Comparison of ENCODE assay signal across 26 cellular contexts in genomic region chr4:47862297-47862696, GRCh38. TPM values are rescaled to one million over a fixed set of nuclear protein-coding genes. Genes with fewer than 3 reads are reported as not detected.
DNase-seq lines count a peak whose midpoint lies in the region; ATAC-seq, FAIRE-seq and TF ChIP-seq lines count a peak whose summit lies in the region.
"Had no signal": no experiment of that assay in that cellular context is flagged by ENCODE, and none has a peak within 500 bp of the region (broad histone marks: within the 10 kb centered on the region; RNA-seq: fewer than 3 reads in every experiment).

No MANE protein-coding gene starts in this region.

- 0 out of 2 replicates have a peak, but pooled peaks cover 4% of the 10 kb centered on the region for H3K79me2 ChIP-seq in SK-N-SH (ENCODE audit: insufficient read depth)
- H3K79me2 ChIP-seq: parathyroid adenoma had no signal

- peaks cover 18% of the 10 kb centered on the region for H3K36me3 Mint-ChIP-seq in osteocyte (ENCODE audit: unreplicated experiment)

- CTCF ChIA-PET in SK-N-SH (lab: Yijun Ruan, JAX) = no interaction called here

- TF ChIP-seq RAD21 in SK-N-SH (IDR thresholded peaks at IDR 0.05; ENCODE audit: low read length) = no peak

- no peaks in the 10 kb centered on the region for H4K20me1 ChIP-seq in SK-N-SH (ENCODE audit: insufficient read depth)

- no peak for TF ChIP-seq EP300 in SK-N-SH (IDR thresholded peaks at IDR 0.05; ENCODE audit: borderline replicate concordance in 1 of 2, low read depth in 1 of 2, low read length in 1 of 2)

- no peak overlapping the region for H3K4me2 ChIP-seq in SK-N-SH

- FAIRE-seq in GM12892 (lab: Jason Lieb, UNC) = no peak
- FAIRE-seq: endometrium, keratinocyte had no signal

- H3K4me3 ChIP-seq in SK-N-SH (ENCODE audit: low read depth in 2 of 2, low read length in 1 of 2) = no peak overlapping the region
- no peak overlapping the region for H3K4me3 ChIP-seq in fibroblast of mammary gland (ENCODE audit: control insufficient read depth, low read depth, low read length)
- H3K4me3 ChIP-seq: testis had no signal

- H3K36me3 ChIP-seq in SK-N-SH (replicated peaks in 1 of 2; ENCODE audit: control insufficient read depth in 1 of 2, insufficient read depth in 2 of 2, low read length in 1 of 2) = peaks cover 27 to 28% of the 10 kb centered on the region in 2 experiments

- no peaks in the 10 kb centered on the region for H3K9me2 ChIP-seq in SK-N-SH

- H3K27me3 ChIP-seq in SK-N-SH (ENCODE audit: insufficient read depth) = no peaks in the 10 kb centered on the region
- H3K27me3 ChIP-seq: testis had no signal

- no peak overlapping the region for H3K4me3 Mint-ChIP-seq in osteocyte (ENCODE audit: unreplicated experiment)
- H3K4me3 Mint-ChIP-seq: activated T-cell treated with anti-CD3 and anti-CD28 coated beads, Interleukin-2, amount 50 U/mL, for 72 hours; memory B cell; naive thymus-derived CD4-positive, alpha-beta T cell; stimulated activated effector memory CD8-positive, alpha-beta T cell treated with anti-CD3 and anti-CD28 coated beads, Interleukin-12 subunit alpha, Interleukin-12 subunit beta, amount 100 ng/mL, for 72 hours had no signal

- peaks cover 45% of the 10 kb centered on the region for H3K4me1 Mint-ChIP-seq in osteocyte (ENCODE audit: unreplicated experiment)
- H3K4me1 Mint-ChIP-seq: stimulated activated effector memory CD8-positive, alpha-beta T cell treated with anti-CD3 and anti-CD28 coated beads, Interleukin-12 subunit alpha, Interleukin-12 subunit beta, amount 100 ng/mL, for 72 hours had no signal

- peak overlapping the region; percentile 55 for H3K27ac Mint-ChIP-seq in osteocyte (ENCODE audit: unreplicated experiment)
- H3K27ac Mint-ChIP-seq: activated T-cell treated with anti-CD3 and anti-CD28 coated beads, Interleukin-2, amount 50 U/mL, for 72 hours; memory B cell; naive thymus-derived CD4-positive, alpha-beta T cell; stimulated activated effector memory CD8-positive, alpha-beta T cell treated with anti-CD3 and anti-CD28 coated beads, Interleukin-12 subunit alpha, Interleukin-12 subunit beta, amount 100 ng/mL, for 72 hours had no signal

- no peak overlapping the region for H2AFZ ChIP-seq in SK-N-SH (ENCODE audit: low read depth)
- H2AFZ ChIP-seq: parathyroid adenoma had no signal

- WGBS in SK-N-SH (ENCODE audit: low lambda C conversion rate) = 83% methylated on average over 3 of the region's 3 CpGs

- H3K4me1 ChIP-seq in SK-N-SH (ENCODE audit: control insufficient read depth in 1 of 2, insufficient read depth in 2 of 2, low read depth in 1 of 2, low read length in 1 of 2) = peaks cover 0 to 18% of the 10 kb centered on the region in 2 experiments; a peak in 1 of 4 replicates
- H3K4me1 ChIP-seq: parathyroid adenoma, testis had no signal

- H3K27ac ChIP-seq in SK-N-SH (ENCODE audit: low read depth in 2 of 2, low read length in 1 of 2) = peak overlapping the region in 1 of 2 experiments; percentile 13; a peak in 2 of 4 replicates
- H3K27ac ChIP-seq: HL-60, parathyroid adenoma, testis had no signal

- H3F3A ChIP-seq in SK-N-SH (replicated peaks; ENCODE audit: insufficient read depth) = peaks cover 21% of the 10 kb centered on the region

- H3K9ac ChIP-seq in SK-N-SH = no peak overlapping the region
- H3K9ac ChIP-seq: parathyroid adenoma had no signal

- TF ChIP-seq CTCF in SK-N-SH (IDR thresholded peaks at IDR 0.05) (no peak), fibroblast of mammary gland (conservative IDR thresholded peaks at IDR 0.05; ENCODE audit: control insufficient read depth, insufficient read depth, low read depth, low read length) (no peak), osteocyte (IDR thresholded peaks at IDR 0.05) (no peak), omental fat pad (IDR thresholded peaks at IDR 0.05) (no peak)

- POLR2A ChIA-PET in SK-N-SH (lab: Yijun Ruan, JAX) = no interaction called here

- no peaks in the 10 kb centered on the region for H3K9me3 ChIP-seq in SK-N-SH
- H3K9me3 ChIP-seq: testis had no signal

- H3K27me3 Mint-ChIP-seq in osteocyte (ENCODE audit: unreplicated experiment) = no peaks in the 10 kb centered on the region
- H3K27me3 Mint-ChIP-seq: memory B cell; naive thymus-derived CD4-positive, alpha-beta T cell had no signal

- DNase-seq in EH (ENCODE audit: low read depth) (peak; percentile 80), SK-N-SH (no peak), fibroblast of mammary gland (ENCODE audit: low read depth) (peak; percentile 36), osteocyte (ENCODE audit: extremely low spot score, unreplicated experiment) (no peak), head of caudate nucleus (no peak), omental fat pad (ENCODE audit: low spot score) (no peak), GM12892 (ENCODE audit: insufficient read length) (no peak)
- DNase-seq: activated CD4-positive, CD25-positive, alpha-beta regulatory T cell; activated naive CD4-positive, alpha-beta T cell treated with anti-CD3 and anti-CD28 coated beads, Interleukin-2, amount 50 U/mL, for 16 hours; activated T-cell treated with anti-CD3 and anti-CD28 coated beads, Interleukin-2, amount 50 U/mL, for 72 hours; cortex of kidney; DMS79; foreskin melanocyte; hypothalamus; naive thymus-derived CD4-positive, alpha-beta T cell; NCI-H2171 treated with DMSO at 0.1 percent for 48 hours; NCI-H526; testis had no signal

- intact Hi-C loops in head of caudate nucleus (cut with DNase I) = no loop called here

- H3K9me3 Mint-ChIP-seq in osteocyte (ENCODE audit: unreplicated experiment) = peaks cover 6% of the 10 kb centered on the region
- H3K9me3 Mint-ChIP-seq: activated T-cell treated with anti-CD3 and anti-CD28 coated beads, Interleukin-2, amount 50 U/mL, for 72 hours; stimulated activated effector memory CD8-positive, alpha-beta T cell treated with anti-CD3 and anti-CD28 coated beads, Interleukin-12 subunit alpha, Interleukin-12 subunit beta, amount 100 ng/mL, for 72 hours had no signal

- TF ChIP-seq POLR2A in GM12892 (IDR thresholded peaks at IDR 0.05; ENCODE audit: low read depth, low read length) = no peak

- no peak for ATAC-seq in omental fat pad (ENCODE audit: low FRiP score)
- no peak for ATAC-seq in GM21526 (IDR thresholded peaks at IDR 0.05; ENCODE audit: low FRiP score, unreplicated experiment)
- ATAC-seq: activated T-cell treated with anti-CD3 and anti-CD28 coated beads, Interleukin-2, amount 50 U/mL, for 72 hours; naive thymus-derived CD4-positive, alpha-beta T cell; sciatic nerve; stimulated activated effector memory CD8-positive, alpha-beta T cell treated with anti-CD3 and anti-CD28 coated beads, Interleukin-12 subunit alpha, Interleukin-12 subunit beta, amount 100 ng/mL, for 72 hours had no signal

TF ChIP-seq in SK-N-SH, 30 proteins besides CTCF, POLR2A, EP300 and RAD21:
- TF ChIP-seq NRF1 (IDR thresholded peaks at IDR 0.05; ENCODE audit: low read depth, low read length) (no peak), MXI1 (IDR thresholded peaks at IDR 0.05; ENCODE audit: low read depth, low read length) (no peak), FOSL2 (IDR thresholded peaks at IDR 0.05; ENCODE audit: borderline replicate concordance, low read depth) (peak; percentile 49; the same call in 1 of the 2 replicates), USF1 (IDR thresholded peaks at IDR 0.05; ENCODE audit: borderline replicate concordance, low read depth) (no peak), JUND (IDR thresholded peaks at IDR 0.05) (0 out of 2 replicates have a peak, but pooled peaks have one; percentile 25), FOXJ3 (CRISPR knock-in tag; IDR thresholded peaks at IDR 0.05) (no peak), IRF3 (IDR thresholded peaks at IDR 0.05; ENCODE audit: low read depth, low read length) (no peak), CHD2 (IDR thresholded peaks at IDR 0.05; ENCODE audit: low read length, partially characterized antibody) (no peak)
- TF ChIP-seq, protein P1, sequence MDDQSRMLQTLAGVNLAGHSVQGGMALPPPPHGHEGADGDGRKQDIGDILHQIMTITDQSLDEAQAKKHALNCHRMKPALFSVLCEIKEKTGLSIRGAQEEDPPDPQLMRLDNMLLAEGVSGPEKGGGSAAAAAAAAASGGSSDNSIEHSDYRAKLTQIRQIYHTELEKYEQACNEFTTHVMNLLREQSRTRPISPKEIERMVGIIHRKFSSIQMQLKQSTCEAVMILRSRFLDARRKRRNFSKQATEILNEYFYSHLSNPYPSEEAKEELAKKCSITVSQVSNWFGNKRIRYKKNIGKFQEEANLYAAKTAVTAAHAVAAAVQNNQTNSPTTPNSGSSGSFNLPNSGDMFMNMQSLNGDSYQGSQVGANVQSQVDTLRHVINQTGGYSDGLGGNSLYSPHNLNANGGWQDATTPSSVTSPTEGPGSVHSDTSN (IDR thresholded peaks at IDR 0.05) = peak; percentile 8; the same call in 1 of the 2 replicates
TF ChIP-seq in SK-N-SH: peak in this region for 3.

RNA-seq across cellular contexts. Expression of gene CORIN, which starts 24.4 kb away (rescaled TPM):
- polyA plus RNA-seq in SK-N-SH (2012; rRNA removed) = 0.76 and 1.1 TPM in 2 replicates
- polyA plus RNA-seq in SK-N-SH (2012; cell fraction: cytosol; rRNA removed) = 0.87 and 0.89 TPM in 2 replicates
- 0.47 and 0.93 TPM in 2 replicates for polyA plus RNA-seq in SK-N-SH (2012; cell fraction: nucleus; rRNA removed)
- total RNA-seq in osteocyte = 1.6 and 2.6 TPM in 2 replicates
- under 1 TPM in 2 of 4 donors, not detected in 2; 0.28 to 0.48 TPM for total RNA-seq in omental fat pad
- not detected for polyA plus RNA-seq in GM12892 (2012; ENCODE audit: missing spikeins)

RNA-seq across cellular contexts. Expression of gene NFXL1, which starts 52.1 kb away (rescaled TPM):
- polyA plus RNA-seq in SK-N-SH (2012; rRNA removed) = 9.0 and 12.5 TPM in 2 replicates
- polyA plus RNA-seq in SK-N-SH (2012; cell fraction: cytosol; rRNA removed) = 8.7 and 9.3 TPM in 2 replicates
- 16.5 and 31.1 TPM in 2 replicates for polyA plus RNA-seq in SK-N-SH (2012; cell fraction: nucleus; rRNA removed)
- total RNA-seq in osteocyte (13.4 and 15.5 TPM in 2 replicates), omental fat pad (10 to 100 TPM in 2 of 4 donors, 1 to 10 TPM in 2; 6.3 to 14.0 (median 8.6) TPM)
- polyA plus RNA-seq in GM12892 (2012; ENCODE audit: missing spikeins) = 10.7 TPM

Comparison
In these comparisons a context has a peak if more than half of its experiments do, and no peak if none do; other contexts are left out.
1. DNase-seq: peak in EH (single experiment) and fibroblast of mammary gland (single experiment); none in SK-N-SH (single experiment), osteocyte (single experiment), head of caudate nucleus (0 of 42), omental fat pad (single experiment) and GM12892 (single experiment).